8 cellular contexts compared by ENCODE assay signal in the genomic region with DNA sequence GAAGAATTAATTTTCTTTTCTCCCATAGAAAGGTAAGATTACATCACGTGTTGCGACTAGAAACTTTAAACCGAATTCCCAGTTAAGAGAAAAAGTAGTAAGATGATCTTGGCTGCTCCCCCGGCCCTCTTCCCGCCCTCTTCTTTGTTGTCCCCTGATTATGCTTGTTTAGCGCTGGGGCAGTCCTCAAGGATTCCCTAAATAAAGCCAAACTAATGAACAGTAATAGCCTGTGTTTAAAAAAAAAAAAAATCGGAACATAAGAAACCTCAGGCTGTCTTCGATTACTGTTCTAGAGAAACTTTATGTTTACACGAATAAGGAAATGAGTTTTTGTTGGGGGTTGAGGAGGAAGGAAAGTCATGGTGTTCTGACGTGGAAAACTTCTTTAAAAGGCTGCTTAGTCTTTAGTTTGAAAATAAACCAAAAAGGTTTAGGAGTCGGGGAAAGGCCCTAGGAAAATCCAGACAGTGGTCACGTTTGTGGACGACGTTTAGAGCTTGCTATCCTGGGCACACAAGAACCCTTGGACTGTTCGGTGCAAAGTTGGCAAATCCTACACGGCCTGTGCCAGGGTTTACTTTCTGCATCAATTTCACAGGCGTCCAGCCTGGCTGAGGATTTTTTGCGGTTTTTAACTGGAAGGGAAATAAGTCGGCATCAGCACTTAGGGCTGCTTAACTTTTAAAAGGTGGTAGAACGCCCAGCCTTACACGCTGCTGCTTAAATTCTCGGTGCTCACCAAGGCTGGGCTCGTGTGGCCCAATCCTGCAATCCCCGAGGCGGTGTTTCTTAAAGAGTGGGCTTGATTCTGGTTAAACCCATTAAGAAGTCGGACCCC. TPM values are rescaled to one million over a fixed set of nuclear protein-coding genes. Genes with fewer than 3 reads are reported as not detected.
DNase-seq lines count a peak whose midpoint lies in the region; ATAC-seq and TF ChIP-seq lines count a peak whose summit lies in the region.

No MANE protein-coding gene starts in this region.

- no peaks in the 10 kb centered on the region for H3K36me3 ChIP-seq in right atrium auricular region

- intact Hi-C loops in Right ventricle myocardium inferior (cut with DNase I) = no loop called here
- intact Hi-C loops in cardiac septum (cut with DNase I) = loop anchor here (2.0 kb wide), 1 partner anchor 44 kb away; a partner anchor contains a TSS
- intact Hi-C loops in posterior vena cava (cut with DNase I) = no loop called here

- H3K27me3 ChIP-seq in right atrium auricular region = no peaks in the 10 kb centered on the region

- ATAC-seq in Right ventricle myocardium inferior (peak; percentile 30), HG02885 (IDR thresholded peaks at IDR 0.05; ENCODE audit: poor library complexity, unreplicated experiment) (no peak)

- no peaks in the 10 kb centered on the region for H3K9me3 ChIP-seq in right atrium auricular region

- POLR2A ChIA-PET in RWPE1 (lab: Yijun Ruan, JAX; ENCODE audit: low non-redundant PET) = interaction anchor here (1.9 kb wide), 1 partner anchor 14 kb away, joined by 4 read pairs; no protein-coding TSS in a partner anchor

- DNase-seq in Right ventricle myocardium inferior (ENCODE audit: missing footprints) (peak; percentile 57), cardiac septum (ENCODE audit: low spot score) (no peak), RWPE1 (ENCODE audit: low spot score) (peak; percentile 41), amniotic epithelial cell (ENCODE audit: low read depth) (peak; percentile 75), right atrium auricular region (ENCODE audit: low spot score) (peak; percentile 66), posterior vena cava (ENCODE audit: low spot score) (peak; percentile 81), NCI-H1092 treated with DMSO at 0.1 percent for 48 hours (lab: John Stamatoyannopoulos, UW) (no peak)

- CTCF ChIA-PET in RWPE1 (lab: Yijun Ruan, JAX) = interaction anchor here (0.8 kb wide), 1 partner anchor 1128 kb away, joined by 4 read pairs; no protein-coding TSS in a partner anchor

- H3K27ac ChIP-seq in RWPE1 = peak overlapping the region; percentile 97
- peak overlapping the region; percentile 93 to 99 for H3K27ac ChIP-seq in right atrium auricular region

- peaks cover 0 to 41% of the 10 kb centered on the region in 2 donors for H3K4me1 ChIP-seq in right atrium auricular region

- TF ChIP-seq CTCF in RWPE1 (conservative IDR thresholded peaks at IDR 0.05; ENCODE audit: low read depth) (no peak), right atrium auricular region (IDR thresholded peaks at IDR 0.05) (no peak)

- peak overlapping the region; percentile 76 to 86 for H3K4me3 ChIP-seq in right atrium auricular region

RNA-seq across cellular contexts. Expression of a gene that starts 1.1 kb away (rescaled TPM):
- total RNA-seq in Right ventricle myocardium inferior (59.1 TPM), cardiac septum (45.2 TPM), right atrium auricular region (10 to 100 TPM; 47.6 to 84.7 TPM), posterior vena cava (10 to 100 TPM; 34.7 to 37.6 TPM)

RNA-seq across cellular contexts. Expression of a gene that starts 43.9 kb away (rescaled TPM):
- total RNA-seq in Right ventricle myocardium inferior (0.92 TPM), cardiac septum (0.46 TPM), right atrium auricular region (1 to 10 TPM in 1 of 2 donors, under 1 TPM in 1; 0.43 to 2.0 TPM), posterior vena cava (under 1 TPM; 0.14 to 0.32 TPM)

RNA-seq across cellular contexts. Expression of a gene that starts 44.4 kb away (rescaled TPM):
- total RNA-seq in Right ventricle myocardium inferior (11.8 TPM), cardiac septum (16.2 TPM), right atrium auricular region (1 to 10 TPM; 2.0 to 2.5 TPM), posterior vena cava (10 to 100 TPM; 17.8 to 21.6 TPM)

Comparison
In these comparisons a context has a peak if more than half of its experiments do, and no peak if none do; other contexts are left out.
1. DNase-seq: peak in Right ventricle myocardium inferior (single experiment), RWPE1 (single experiment), amniotic epithelial cell (single experiment), right atrium auricular region (single experiment) and posterior vena cava (single experiment); none in cardiac septum (single experiment) and NCI-H1092 treated with DMSO at 0.1 percent for 48 hours (single experiment).